ENCODE assay signal across 13 cellular contexts in the genomic region with DNA sequence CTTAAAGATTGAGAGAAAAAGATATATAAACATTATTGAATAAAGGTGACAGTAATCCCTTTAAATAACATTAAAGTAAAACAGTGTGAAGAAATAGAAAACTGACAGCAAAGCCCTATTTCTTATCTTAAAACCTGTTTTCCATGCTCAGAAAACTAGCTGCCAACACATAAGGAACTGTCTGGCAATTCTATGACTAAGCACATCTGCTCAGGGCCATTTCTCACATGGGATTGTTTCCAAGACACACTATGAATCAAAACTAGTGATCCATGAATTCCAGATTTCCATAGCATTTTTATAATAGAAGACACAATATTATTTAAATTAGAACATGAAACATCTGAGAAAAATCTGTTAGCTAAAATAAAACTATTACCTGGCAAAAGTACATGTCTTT.
A peak's percentile ranks its signal among the peaks of the same experiment; 100 is the strongest.
DNase-seq lines count a peak whose midpoint lies in the region; ATAC-seq and TF ChIP-seq lines count a peak whose summit lies in the region.
"Had no signal": no experiment of that assay in that cellular context is flagged by ENCODE, and none has a peak within 500 bp of the region (broad histone marks: within the 10 kb centered on the region; RNA-seq: fewer than 3 reads in every experiment).

No MANE protein-coding gene starts in this region.

- H3K4me3 Mint-ChIP-seq in CD14-positive monocyte = no peak overlapping the region
- no peak overlapping the region for H3K4me3 Mint-ChIP-seq in stimulated activated effector memory CD8-positive, alpha-beta T cell treated with anti-CD3 and anti-CD28 coated beads, Interleukin-12 subunit alpha, Interleukin-12 subunit beta, amount 100 ng/mL, for 72 hours
- H3K4me3 Mint-ChIP-seq: activated naive CD4-positive, alpha-beta T cell treated with anti-CD3 and anti-CD28 coated beads, Interleukin-2, amount 10 ng/mL, durations not matched to agents 7 days and 5 days; naive thymus-derived CD4-positive, alpha-beta T cell had no signal

- H3K27me3 ChIP-seq in SK-N-SH (ENCODE audit: insufficient read depth) (no peaks in the 10 kb centered on the region), smooth muscle cell (ENCODE audit: low read depth) (no peaks in the 10 kb centered on the region)
- H3K27me3 ChIP-seq: esophagus squamous epithelium, tibial artery had no signal

- H2AFZ ChIP-seq in SK-N-SH (ENCODE audit: low read depth) (no peak overlapping the region; the same call in 1 of the 2 replicates), smooth muscle cell (ENCODE audit: low read depth) (no peak overlapping the region)

- peaks cover 0 to 4% (median 0%) of the 10 kb centered on the region in 7 donors for H3K9me3 Mint-ChIP-seq in CD14-positive monocyte
- no peaks in the 10 kb centered on the region for H3K9me3 Mint-ChIP-seq in stimulated activated effector memory CD8-positive, alpha-beta T cell treated with anti-CD3 and anti-CD28 coated beads, Interleukin-12 subunit alpha, Interleukin-12 subunit beta, amount 100 ng/mL, for 72 hours
- H3K9me3 Mint-ChIP-seq: activated naive CD4-positive, alpha-beta T cell treated with anti-CD3 and anti-CD28 coated beads, Interleukin-2, amount 10 ng/mL, durations not matched to agents 7 days and 5 days; naive thymus-derived CD4-positive, alpha-beta T cell had no signal

- ATAC-seq in HG03565 (IDR thresholded peaks at IDR 0.05; ENCODE audit: unreplicated experiment) = no peak
- ATAC-seq in stimulated activated effector memory CD8-positive, alpha-beta T cell treated with anti-CD3 and anti-CD28 coated beads, Interleukin-12 subunit alpha, Interleukin-12 subunit beta, amount 100 ng/mL, for 72 hours = no peak
- ATAC-seq: naive thymus-derived CD4-positive, alpha-beta T cell had no signal

- H3K4me2 ChIP-seq in SK-N-SH (no peak overlapping the region), smooth muscle cell (no peak overlapping the region)

- H3K4me3 ChIP-seq in SK-N-SH (ENCODE audit: low read depth in 2 of 2, low read length in 1 of 2) (no peak overlapping the region), fibroblast of the aortic adventitia (ENCODE audit: low read depth, low read length) (no peak overlapping the region), smooth muscle cell (no peak overlapping the region)
- H3K4me3 ChIP-seq: esophagus squamous epithelium, tibial artery had no signal

- H3K4me1 ChIP-seq in SK-N-SH (ENCODE audit: control insufficient read depth in 1 of 2, insufficient read depth in 2 of 2, low read depth in 1 of 2, low read length in 1 of 2) (peaks cover 0 to 2% of the 10 kb centered on the region in 2 experiments; a peak in 2 of 4 replicates), smooth muscle cell (ENCODE audit: low read depth) (peaks cover 4% of the 10 kb centered on the region)
- H3K4me1 ChIP-seq: tibial artery had no signal

- H3K27ac Mint-ChIP-seq in CD14-positive monocyte = no peak overlapping the region
- no peak overlapping the region for H3K27ac Mint-ChIP-seq in stimulated activated effector memory CD8-positive, alpha-beta T cell treated with anti-CD3 and anti-CD28 coated beads, Interleukin-12 subunit alpha, Interleukin-12 subunit beta, amount 100 ng/mL, for 72 hours
- H3K27ac Mint-ChIP-seq: activated naive CD4-positive, alpha-beta T cell treated with anti-CD3 and anti-CD28 coated beads, Interleukin-2, amount 10 ng/mL, durations not matched to agents 7 days and 5 days; naive thymus-derived CD4-positive, alpha-beta T cell had no signal

- H3K9ac ChIP-seq in SK-N-SH (no peak overlapping the region), smooth muscle cell (ENCODE audit: low read depth) (no peak overlapping the region)

- H3K4me1 Mint-ChIP-seq in CD14-positive monocyte = no peaks in the 10 kb centered on the region
- H3K4me1 Mint-ChIP-seq in stimulated activated effector memory CD8-positive, alpha-beta T cell treated with anti-CD3 and anti-CD28 coated beads, Interleukin-12 subunit alpha, Interleukin-12 subunit beta, amount 100 ng/mL, for 72 hours = no peaks in the 10 kb centered on the region
- H3K4me1 Mint-ChIP-seq: activated naive CD4-positive, alpha-beta T cell treated with anti-CD3 and anti-CD28 coated beads, Interleukin-2, amount 10 ng/mL, durations not matched to agents 7 days and 5 days; naive thymus-derived CD4-positive, alpha-beta T cell had no signal

- no peaks in the 10 kb centered on the region for H3K27me3 Mint-ChIP-seq in CD14-positive monocyte (ENCODE audit: low read depth in 3 of 3)
- H3K27me3 Mint-ChIP-seq: activated naive CD4-positive, alpha-beta T cell treated with anti-CD3 and anti-CD28 coated beads, Interleukin-2, amount 10 ng/mL, durations not matched to agents 7 days and 5 days; naive thymus-derived CD4-positive, alpha-beta T cell had no signal

- no peak for TF ChIP-seq RAD21 in SK-N-SH (IDR thresholded peaks at IDR 0.05; ENCODE audit: low read length)

- H3K9me3 ChIP-seq in SK-N-SH = no peaks in the 10 kb centered on the region
- no peaks in the 10 kb centered on the region for H3K9me3 ChIP-seq in smooth muscle cell (replicated peaks; ENCODE audit: low read depth)
- H3K9me3 ChIP-seq: esophagus squamous epithelium, tibial artery had no signal

- POLR2A ChIA-PET in SK-N-SH (lab: Yijun Ruan, JAX) = no interaction called here

- no peaks in the 10 kb centered on the region for H4K20me1 ChIP-seq in SK-N-SH (ENCODE audit: insufficient read depth)
- no peaks in the 10 kb centered on the region for H4K20me1 ChIP-seq in smooth muscle cell (ENCODE audit: low read depth)

- DNase-seq in HCEC 1CT (peak; percentile 60), SK-N-SH (peak; percentile 15), fibroblast of the aortic adventitia (ENCODE audit: low read depth) (peak; percentile 93), smooth muscle cell (lab: John Stamatoyannopoulos, UW; ENCODE audit: unreplicated experiment) (no peak), CD14-positive monocyte (ENCODE audit: low spot score) (no peak)
- no peak for DNase-seq in stimulated activated effector memory CD8-positive, alpha-beta T cell treated with anti-CD3 and anti-CD28 coated beads, Interleukin-12 subunit alpha, Interleukin-12 subunit beta, amount 100 ng/mL, for 72 hours (ENCODE audit: low spot score in 2 of 2)
- DNase-seq: activated CD4-positive, alpha-beta T cell treated with anti-CD3 and anti-CD28 coated beads for 4 hours; activated naive CD4-positive, alpha-beta T cell treated with anti-CD3 and anti-CD28 coated beads, Interleukin-2, amount 10 ng/mL, durations not matched to agents 7 days and 5 days; esophagus squamous epithelium; naive thymus-derived CD4-positive, alpha-beta T cell; stimulated activated CD4-positive, alpha-beta T cell treated with anti-CD3 and anti-CD28 coated beads, Interleukin-2, amount 100 ng/mL, for 48 hours; tibial artery had no signal

- peaks cover 0 to 4% of the 10 kb centered on the region in 2 experiments for H3K36me3 ChIP-seq in SK-N-SH (replicated peaks in 1 of 2; ENCODE audit: control insufficient read depth in 1 of 2, insufficient read depth in 2 of 2, low read length in 1 of 2)
- no peaks in the 10 kb centered on the region for H3K36me3 ChIP-seq in smooth muscle cell (ENCODE audit: low read depth)
- H3K36me3 ChIP-seq: tibial artery had no signal

- CTCF ChIA-PET in SK-N-SH (lab: Yijun Ruan, JAX) = interaction anchor here (0.7 kb wide), 1 partner anchor 21 kb away, joined by 3 read pairs; no protein-coding TSS in a partner anchor

- H3K9me2 ChIP-seq in SK-N-SH = no peaks in the 10 kb centered on the region

- H3K79me2 ChIP-seq in SK-N-SH (ENCODE audit: insufficient read depth) (no peaks in the 10 kb centered on the region), smooth muscle cell (ENCODE audit: low read depth) (no peaks in the 10 kb centered on the region)

- peaks cover 32 to 33% of the 10 kb centered on the region in 2 donors for H3K36me3 Mint-ChIP-seq in CD14-positive monocyte
- no peaks in the 10 kb centered on the region for H3K36me3 Mint-ChIP-seq in stimulated activated effector memory CD8-positive, alpha-beta T cell treated with anti-CD3 and anti-CD28 coated beads, Interleukin-12 subunit alpha, Interleukin-12 subunit beta, amount 100 ng/mL, for 72 hours
- H3K36me3 Mint-ChIP-seq: activated naive CD4-positive, alpha-beta T cell treated with anti-CD3 and anti-CD28 coated beads, Interleukin-2, amount 10 ng/mL, durations not matched to agents 7 days and 5 days had no signal

- peaks cover 15% of the 10 kb centered on the region for H3F3A ChIP-seq in SK-N-SH (replicated peaks; ENCODE audit: insufficient read depth)
- H3F3A ChIP-seq in smooth muscle cell (ENCODE audit: low read depth) = no peaks in the 10 kb centered on the region

- TF ChIP-seq CTCF in SK-N-SH (IDR thresholded peaks at IDR 0.05) (no peak), fibroblast of the aortic adventitia (IDR thresholded peaks at IDR 0.05; ENCODE audit: insufficient read depth, low read length) (no peak), smooth muscle cell (IDR thresholded peaks at IDR 0.05; ENCODE audit: borderline replicate concordance, insufficient read depth, poor library complexity, severe bottlenecking) (no peak), CD14-positive monocyte (IDR thresholded peaks at IDR 0.05) (no peak)

- TF ChIP-seq EP300 in SK-N-SH (IDR thresholded peaks at IDR 0.05; ENCODE audit: borderline replicate concordance in 1 of 2, low read depth in 1 of 2, low read length in 1 of 2) = peak in 1 of 2 experiments; percentile 30; a peak in 1 of 4 replicates

- intact Hi-C loops in CD14-positive monocyte (cut with micrococcal nuclease) = no loop called here

- H3K27ac ChIP-seq in SK-N-SH (ENCODE audit: low read depth in 2 of 2, low read length in 1 of 2) (peak overlapping the region; percentile 39 to 69; a peak in 3 of 4 replicates), smooth muscle cell (ENCODE audit: low read depth) (peak overlapping the region; percentile 36)
- H3K27ac ChIP-seq: esophagus squamous epithelium, tibial artery had no signal

TF ChIP-seq in SK-N-SH, 30 proteins besides CTCF, POLR2A, EP300 and RAD21 (continues in another document):
- no peak for TF ChIP-seq RCOR1 (IDR thresholded peaks at IDR 0.05; ENCODE audit: low read length)
- TF ChIP-seq, protein P1, sequence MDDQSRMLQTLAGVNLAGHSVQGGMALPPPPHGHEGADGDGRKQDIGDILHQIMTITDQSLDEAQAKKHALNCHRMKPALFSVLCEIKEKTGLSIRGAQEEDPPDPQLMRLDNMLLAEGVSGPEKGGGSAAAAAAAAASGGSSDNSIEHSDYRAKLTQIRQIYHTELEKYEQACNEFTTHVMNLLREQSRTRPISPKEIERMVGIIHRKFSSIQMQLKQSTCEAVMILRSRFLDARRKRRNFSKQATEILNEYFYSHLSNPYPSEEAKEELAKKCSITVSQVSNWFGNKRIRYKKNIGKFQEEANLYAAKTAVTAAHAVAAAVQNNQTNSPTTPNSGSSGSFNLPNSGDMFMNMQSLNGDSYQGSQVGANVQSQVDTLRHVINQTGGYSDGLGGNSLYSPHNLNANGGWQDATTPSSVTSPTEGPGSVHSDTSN (IDR thresholded peaks at IDR 0.05) = peak; percentile 75
- TF ChIP-seq YY1 (IDR thresholded peaks at IDR 0.05; ENCODE audit: low read depth) = no peak

Comparison
In these comparisons a context has a peak if more than half of its experiments do, and no peak if none do; other contexts are left out.
1. DNase-seq: peak in HCEC 1CT (single experiment), SK-N-SH (single experiment) and fibroblast of the aortic adventitia (single experiment); none in smooth muscle cell (single experiment), CD14-positive monocyte (single experiment) and stimulated activated effector memory CD8-positive, alpha-beta T cell treated with anti-CD3 and anti-CD28 coated beads, Interleukin-12 subunit alpha, Interleukin-12 subunit beta, amount 100 ng/mL, for 72 hours (0 of 2).